Comparison of ENCODE assay signal across 8 cellular contexts in genomic region chr20:32203556-32204484, GRCh38. TPM values are rescaled to one million over a fixed set of nuclear protein-coding genes. Genes with fewer than 3 reads are reported as not detected.
DNase-seq lines count a peak whose midpoint lies in the region; ATAC-seq and TF ChIP-seq lines count a peak whose summit lies in the region.

No MANE protein-coding gene starts in this region.

- DNase-seq in activated CD8-positive, alpha-beta memory T cell treated with anti-CD3 and anti-CD28 coated beads, Interleukin-2, amount 50 U/mL, for 24 hours (ENCODE audit: extremely low read depth), result peak; percentile 56
- no peak for DNase-seq in left ventricle myocardium superior
- DNase-seq in stimulated activated CD4-positive, alpha-beta T cell treated with anti-CD3 and anti-CD28 coated beads, Interleukin-4, amount 100 ng/mL, for 4 hours, result peak; percentile 58 to 76
- DNase-seq in germinal center (ENCODE audit: low spot score), result no peak
- DNase-seq in cerebellar nuclear complex (lab: John Stamatoyannopoulos, UW), result no peak

- peaks cover 42% of the 10 kb centered on the region for H3K4me1 ChIP-seq in KMS-11 (ENCODE audit: low read depth, poor library complexity, severe bottlenecking)

- ATAC-seq in left ventricle myocardium superior (peak; percentile 15), GM21515 (IDR thresholded peaks at IDR 0.05; ENCODE audit: unreplicated experiment) (no peak), GM19395 (IDR thresholded peaks at IDR 0.05; ENCODE audit: unreplicated experiment) (no peak)

- no peak for TF ChIP-seq CTCF in KMS-11 (conservative IDR thresholded peaks at IDR 0.05; ENCODE audit: low read depth, low read length)

- peaks cover 70% of the 10 kb centered on the region for H3K79me2 ChIP-seq in KMS-11 (ENCODE audit: insufficient read depth, low read depth)

- H4K20me1 ChIP-seq in KMS-11 (ENCODE audit: insufficient read depth), result peaks cover 6% of the 10 kb centered on the region; the same call in 1 of the 2 replicates

- no peak overlapping the region for H3K27ac ChIP-seq in KMS-11

- intact Hi-C loops in left ventricle myocardium superior (cut with micrococcal nuclease), result no loop called here

- peak overlapping the region; percentile 11; the same call in 1 of the 2 replicates for H3K4me2 ChIP-seq in KMS-11

- peaks cover 9% of the 10 kb centered on the region; the same call in 1 of the 2 replicates for H3K36me3 ChIP-seq in KMS-11 (ENCODE audit: insufficient read depth)

- H3K4me3 ChIP-seq in KMS-11 (IDR thresholded peaks at IDR 0.05; ENCODE audit: insufficient read depth, low read depth, low read length), result no peak overlapping the region

- no peak overlapping the region for H2AFZ ChIP-seq in KMS-11 (ENCODE audit: low read depth)

- no peak overlapping the region for H3K9ac ChIP-seq in KMS-11

- no peaks in the 10 kb centered on the region for H3K27me3 ChIP-seq in KMS-11 (ENCODE audit: insufficient read depth, low read depth)

RNA-seq across cellular contexts. Expression of gene PLAGL2, which starts 3.7 kb away (rescaled TPM):
- total RNA-seq in left ventricle myocardium superior, result 6.7 TPM

RNA-seq across cellular contexts. Expression of gene POFUT1, which starts 3.9 kb away (rescaled TPM):
- total RNA-seq in left ventricle myocardium superior, result 24.1 TPM

Comparison
In these comparisons a context has a peak if more than half of its experiments do, and no peak if none do; other contexts are left out.
1. DNase-seq: peak in activated CD8-positive, alpha-beta memory T cell treated with anti-CD3 and anti-CD28 coated beads, Interleukin-2, amount 50 U/mL, for 24 hours (single experiment) and stimulated activated CD4-positive, alpha-beta T cell treated with anti-CD3 and anti-CD28 coated beads, Interleukin-4, amount 100 ng/mL, for 4 hours (2 of 2); none in left ventricle myocardium superior (single experiment), germinal center (single experiment) and cerebellar nuclear complex (0 of 2).